In the genomic region with DNA sequence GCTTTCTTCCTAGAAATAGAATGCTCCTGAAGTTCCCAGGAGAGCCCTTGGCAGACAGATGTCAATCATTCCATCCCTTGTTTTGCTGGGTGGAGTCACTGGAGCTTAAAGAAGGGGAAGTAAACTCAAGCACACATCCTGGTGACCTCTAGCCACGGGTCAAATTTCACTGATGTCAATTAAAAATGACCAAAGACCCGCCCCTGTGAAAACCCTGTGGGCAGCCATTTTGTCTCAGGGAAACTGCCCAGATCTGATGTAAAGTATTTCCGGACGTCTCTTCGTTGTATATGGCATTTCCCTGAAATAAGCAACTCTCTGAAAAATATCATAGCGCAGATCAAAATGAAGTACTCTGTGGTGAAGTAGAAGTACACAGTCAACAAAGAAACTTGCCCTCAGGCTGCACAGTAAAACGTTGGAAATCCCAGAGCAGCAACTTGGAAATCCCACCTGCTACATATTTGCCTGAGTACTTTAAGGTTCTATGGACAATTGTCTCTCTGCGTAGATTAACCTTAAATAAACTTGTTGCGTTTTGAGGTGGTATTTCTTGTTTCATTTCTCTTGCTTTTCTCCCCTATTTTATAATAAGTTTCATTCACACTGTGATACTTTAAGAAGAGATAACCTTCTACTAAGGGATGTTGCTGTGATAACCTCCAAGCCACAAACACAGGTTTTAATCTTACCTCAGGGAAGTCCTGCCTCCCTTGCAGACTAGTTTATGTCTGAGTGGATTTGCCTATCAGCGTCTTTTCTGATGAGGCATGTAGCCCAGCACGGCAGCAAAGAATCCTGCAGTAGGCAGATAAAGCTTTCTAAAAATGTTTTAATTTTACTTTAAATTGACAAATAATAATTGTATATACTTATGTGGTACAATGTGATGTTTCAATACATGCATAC, we compare ENCODE assay signal across 11 cellular contexts.
DNase-seq lines count a peak whose midpoint lies in the region; ATAC-seq, FAIRE-seq and TF ChIP-seq lines count a peak whose summit lies in the region.
"Had no signal": no experiment of that assay in that cellular context is flagged by ENCODE, and none has a peak within 500 bp of the region (broad histone marks: within the 10 kb centered on the region; RNA-seq: fewer than 3 reads in every experiment).

No MANE protein-coding gene starts in this region.

- peak overlapping the region; percentile 70; the same call in 2 of the 3 replicates for H3K27ac ChIP-seq in K562 (ENCODE audit: extremely low read depth, low read depth, low read length)

- DNase-seq in K562 (ENCODE audit: extremely low read depth in 1 of 4, low spot score in 3 of 4) = peak; percentile 11 to 76 (median 34)
- DNase-seq in left cardiac atrium = no peak
- no peak for DNase-seq in HuH-7.5 (ENCODE audit: low spot score)
- DNase-seq in posterior vena cava (ENCODE audit: low spot score) = no peak
- no peak for DNase-seq in NCI-H510A treated with DMSO at 0.1 percent for 48 hours (lab: John Stamatoyannopoulos, UW)
- DNase-seq: DMS79 treated with DMSO at 0.1 percent for 48 hours, natural killer cell, SHP77 had no signal

- FAIRE-seq in K562 (lab: Jason Lieb, UNC) = peak; percentile 91

- no peak for TF ChIP-seq CTCF in K562 (IDR thresholded peaks at IDR 0.05 in 2 of 3, conservative IDR thresholded peaks at IDR 0.05 in 1 of 3; ENCODE audit: insufficient read depth in 2 of 3, low read depth in 1 of 3, low read length in 3 of 3)

- CTCF ChIA-PET in K562 (lab: Yijun Ruan, JAX; ENCODE audit: low intra/inter-chr PET ratio) = interaction anchor here (0.7 kb wide), 1 partner anchor 13 kb away, joined by 3 read pairs; no protein-coding TSS in a partner anchor

- no peak overlapping the region for H3K4me3 ChIP-seq in K562

- peak overlapping the region; percentile 84 for H2AFZ ChIP-seq in K562 (ENCODE audit: low read depth, low read length)

- intact Hi-C loops in K562 (cut with micrococcal nuclease) (no loop called here), left cardiac atrium (cut with DNase I) (no loop called here), posterior vena cava (cut with DNase I) (no loop called here)

- H4K20me1 ChIP-seq in K562 (replicated peaks; ENCODE audit: control insufficient read depth, insufficient read depth, low read length) = no peaks in the 10 kb centered on the region

- no peaks in the 10 kb centered on the region for H3K36me3 ChIP-seq in K562 (ENCODE audit: control insufficient read depth, insufficient read depth, low read length)

- H3K9me3 ChIP-seq in K562 (replicated peaks; ENCODE audit: control insufficient read depth, insufficient read depth, low read depth, low read length) = no peaks in the 10 kb centered on the region

- 38% methylated on average over 11 of the region's 11 CpGs for WGBS in K562 (ENCODE audit: insufficient coverage, low coverage, missing lambda C conversion rate)

- POLR2A ChIA-PET in K562 (lab: Yijun Ruan, JAX) = no interaction called here

- ATAC-seq in GM18511 (IDR thresholded peaks at IDR 0.05; ENCODE audit: unreplicated experiment) (peak; percentile 76), GM21528 (IDR thresholded peaks at IDR 0.05; ENCODE audit: low FRiP score, unreplicated experiment) (peak; percentile 51), HG03432 (IDR thresholded peaks at IDR 0.05; ENCODE audit: unreplicated experiment) (peak; percentile 69), K562 (peak; percentile 95), left cardiac atrium (no peak)
- ATAC-seq: natural killer cell had no signal

- no peaks in the 10 kb centered on the region for H3K9me1 ChIP-seq in K562 (ENCODE audit: control insufficient read depth, insufficient read depth, low read length)

- no peak for TF ChIP-seq EP300 in K562 (IDR thresholded peaks at IDR 0.05; ENCODE audit: low read length)

- H3K27me3 ChIP-seq in K562 (ENCODE audit: control insufficient read depth in 2 of 2, insufficient read depth in 2 of 2, low read length in 2 of 2) = no peaks in the 10 kb centered on the region

- H3K4me2 ChIP-seq in K562 (ENCODE audit: insufficient read depth, low read length) = peak overlapping the region; percentile 51; the same call in 1 of the 2 replicates

- no peak for TF ChIP-seq RAD21 in K562 (CRISPR knock-in tag; conservative IDR thresholded peaks at IDR 0.05 in 1 of 2, IDR thresholded peaks at IDR 0.05 in 1 of 2)

- no peak for TF ChIP-seq POLR2A in K562 (conservative IDR thresholded peaks at IDR 0.05)

- 0 out of 4 replicates have a peak overlapping the region, but pooled peaks of 1 of the 2 experiments have one; percentile 28 for H3K9ac ChIP-seq in K562 (ENCODE audit: insufficient read depth in 1 of 2, low read depth in 2 of 2, low read length in 2 of 2)

- H3K79me2 ChIP-seq in K562 (ENCODE audit: control insufficient read depth, insufficient read depth, low read length) = no peaks in the 10 kb centered on the region

- peaks cover 0 to 26% of the 10 kb centered on the region in 2 experiments; a peak in 3 of 5 replicates for H3K4me1 ChIP-seq in K562 (replicated peaks in 1 of 2; ENCODE audit: control insufficient read depth in 2 of 2, insufficient read depth in 2 of 2, low read length in 2 of 2)

- in situ Hi-C loops in K562 (cut with MboI) = no loop called here

- BruUV-seq in K562 (replicated peaks; lab: Mats Ljungman, UMichigan) = no TSS peak

TF ChIP-seq in K562, 482 proteins besides CTCF, POLR2A, EP300 and RAD21 (continues in another document):
- TF ChIP-seq NFRKB (IDR thresholded peaks at IDR 0.05; ENCODE audit: low read depth) = peak; percentile 56; the same call in 1 of the 2 replicates
- no peak for TF ChIP-seq HNRNPUL1 (IDR thresholded peaks at IDR 0.05; ENCODE audit: low read length)
- peak; percentile 91 for TF ChIP-seq MEIS2 (IDR thresholded peaks at IDR 0.05; ENCODE audit: partially characterized antibody)
- no peak for TF ChIP-seq TGIF2 (CRISPR knock-in tag; IDR thresholded peaks at IDR 0.05)
- TF ChIP-seq CBX3 (IDR thresholded peaks at IDR 0.05; ENCODE audit: borderline replicate concordance in 1 of 2, low read length in 2 of 2) = peak in 1 of 2 experiments; percentile 85; a peak in 1 of 3 replicates
- peak; percentile 8; the same call in 1 of the 2 replicates for TF ChIP-seq SOX6 (IDR thresholded peaks at IDR 0.05)
- peak; percentile 62 for TF ChIP-seq GABPA (tag; conservative IDR thresholded peaks at IDR 0.05; ENCODE audit: low read depth)
- peak; percentile 37; the same call in 1 of the 2 replicates for TF ChIP-seq HCFC1 (IDR thresholded peaks at IDR 0.05; ENCODE audit: low read depth, low read length)
- peak; percentile 76; the same call in 1 of the 2 replicates for TF ChIP-seq EHMT2 (IDR thresholded peaks at IDR 0.05)
- 0 out of 2 replicates have a peak, but pooled peaks have one; percentile 34 for TF ChIP-seq CBFA2T2 (conservative IDR thresholded peaks at IDR 0.05)
- TF ChIP-seq ZNF696 (CRISPR knock-in tag; conservative IDR thresholded peaks at IDR 0.05) = no peak
- TF ChIP-seq, protein P1, sequence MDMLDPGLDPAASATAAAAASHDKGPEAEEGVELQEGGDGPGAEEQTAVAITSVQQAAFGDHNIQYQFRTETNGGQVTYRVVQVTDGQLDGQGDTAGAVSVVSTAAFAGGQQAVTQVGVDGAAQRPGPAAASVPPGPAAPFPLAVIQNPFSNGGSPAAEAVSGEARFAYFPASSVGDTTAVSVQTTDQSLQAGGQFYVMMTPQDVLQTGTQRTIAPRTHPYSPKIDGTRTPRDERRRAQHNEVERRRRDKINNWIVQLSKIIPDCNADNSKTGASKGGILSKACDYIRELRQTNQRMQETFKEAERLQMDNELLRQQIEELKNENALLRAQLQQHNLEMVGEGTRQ (CRISPR knock-in tag; IDR thresholded peaks at IDR 0.05) = no peak
- TF ChIP-seq ATF7 (IDR thresholded peaks at IDR 0.05) = peak; percentile 34; the same call in 1 of the 2 replicates
- peak; percentile 32; the same call in 1 of the 2 replicates for TF ChIP-seq ARID1B (IDR thresholded peaks at IDR 0.05)
- no peak for TF ChIP-seq ZNF507 (tag; conservative IDR thresholded peaks at IDR 0.05)
- TF ChIP-seq MAZ (CRISPR knock-in tag; conservative IDR thresholded peaks at IDR 0.05 in 1 of 2, IDR thresholded peaks at IDR 0.05 in 1 of 2) = 0 out of 4 replicates have a peak, but pooled peaks of 1 of the 2 experiments have one; percentile 19
- TF ChIP-seq GTF2F1 (IDR thresholded peaks at IDR 0.05; ENCODE audit: low read depth, low read length) = no peak
- no peak for TF ChIP-seq CSDE1 (IDR thresholded peaks at IDR 0.05)
- peak; percentile 55 for TF ChIP-seq CBFA2T3 (IDR thresholded peaks at IDR 0.05)
- no peak for TF ChIP-seq E2F8 (IDR thresholded peaks at IDR 0.05; ENCODE audit: low read depth, partially characterized antibody)
- no peak for TF ChIP-seq KLF10 (CRISPR knock-in tag; IDR thresholded peaks at IDR 0.05)

Comparison
In these comparisons a context has a peak if more than half of its experiments do, and no peak if none do; other contexts are left out.
1. ATAC-seq: peak in GM18511 (single experiment), GM21528 (single experiment), HG03432 (single experiment) and K562 (single experiment); none in left cardiac atrium (0 of 2).
2. DNase-seq: peak in K562 (4 of 4); none in left cardiac atrium (single experiment), HuH-7.5 (single experiment), posterior vena cava (single experiment) and NCI-H510A treated with DMSO at 0.1 percent for 48 hours (single experiment).